Comparison of ENCODE assay signal across 1 cellular context in the genomic region with DNA sequence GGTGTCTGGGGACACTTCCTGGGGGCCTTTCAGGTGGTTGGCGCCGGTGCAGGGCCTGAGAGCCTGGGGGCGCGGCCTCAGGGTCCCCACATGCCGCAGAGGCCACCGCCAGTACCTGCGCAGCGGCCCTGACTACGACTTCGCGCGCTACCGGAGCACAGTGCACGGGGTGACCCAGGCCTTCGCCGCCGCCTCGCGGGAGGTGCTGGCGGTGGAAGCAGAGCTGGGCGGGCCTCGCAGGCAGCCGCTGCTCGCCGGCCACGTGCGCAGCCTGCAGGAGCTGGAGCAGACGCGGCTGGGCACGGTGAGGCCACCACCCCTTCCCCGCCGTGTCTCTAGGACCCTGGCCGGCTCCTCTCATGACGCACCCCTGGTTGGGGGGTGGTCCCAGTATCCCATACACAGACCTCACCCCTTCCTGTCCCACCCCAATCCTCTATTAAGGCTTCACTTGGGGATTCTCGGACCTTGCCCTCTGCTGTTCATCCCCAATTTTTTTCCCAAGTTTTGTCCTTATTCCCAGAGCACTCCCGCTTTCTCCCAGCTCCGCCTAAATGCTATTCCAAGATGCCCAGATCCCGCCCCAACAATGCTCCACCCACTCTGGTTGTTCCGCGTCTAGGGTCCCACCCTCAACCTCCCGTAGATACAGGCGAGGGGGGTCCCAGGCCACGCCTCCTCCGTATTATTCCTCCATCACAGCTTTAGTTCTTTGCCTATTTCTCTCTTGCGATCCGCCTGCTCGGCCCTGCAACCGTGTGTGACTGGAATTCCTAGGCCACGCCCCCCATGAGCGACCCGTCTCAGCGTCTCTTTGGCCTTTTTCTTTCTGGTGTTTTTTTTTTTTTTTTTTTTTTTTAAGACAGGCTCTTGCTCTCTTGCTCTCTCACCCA.
TF ChIP-seq lines count a peak whose summit lies in the region.

No MANE protein-coding gene starts in this region.

TF ChIP-seq in A549, 52 proteins besides CTCF, POLR2A, EP300 and RAD21:
- TF ChIP-seq EHMT2 (IDR thresholded peaks at IDR 0.05; ENCODE audit: low read depth) (no peak), E2F6 (IDR thresholded peaks at IDR 0.05; ENCODE audit: borderline replicate concordance, low read depth) (peak; percentile 91), EHF (CRISPR knock-in tag; IDR thresholded peaks at IDR 0.05) (no peak), ZNF302 (CRISPR knock-in tag; IDR thresholded peaks at IDR 0.05) (no peak), MYC (IDR thresholded peaks at IDR 0.05; ENCODE audit: borderline replicate concordance, low read length) (peak; percentile 65; the same call in 1 of the 2 replicates), KDM5A (IDR thresholded peaks at IDR 0.05) (no peak), HOXB5 (CRISPR knock-in tag; IDR thresholded peaks at IDR 0.05) (peak; percentile 36; the same call in 1 of the 2 replicates)
- TF ChIP-seq, protein P1, sequence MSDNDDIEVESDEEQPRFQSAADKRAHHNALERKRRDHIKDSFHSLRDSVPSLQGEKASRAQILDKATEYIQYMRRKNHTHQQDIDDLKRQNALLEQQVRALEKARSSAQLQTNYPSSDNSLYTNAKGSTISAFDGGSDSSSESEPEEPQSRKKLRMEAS (IDR thresholded peaks at IDR 0.05), result peak; percentile 96
- TF ChIP-seq, protein P2, sequence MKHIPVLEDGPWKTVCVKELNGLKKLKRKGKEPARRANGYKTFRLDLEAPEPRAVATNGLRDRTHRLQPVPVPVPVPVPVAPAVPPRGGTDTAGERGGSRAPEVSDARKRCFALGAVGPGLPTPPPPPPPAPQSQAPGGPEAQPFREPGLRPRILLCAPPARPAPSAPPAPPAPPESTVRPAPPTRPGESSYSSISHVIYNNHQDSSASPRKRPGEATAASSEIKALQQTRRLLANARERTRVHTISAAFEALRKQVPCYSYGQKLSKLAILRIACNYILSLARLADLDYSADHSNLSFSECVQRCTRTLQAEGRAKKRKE (CRISPR knock-in tag; IDR thresholded peaks at IDR 0.05; ENCODE audit: low read depth), result peak; percentile 80; the same call in 1 of the 2 replicates
- TF ChIP-seq, protein P3, sequence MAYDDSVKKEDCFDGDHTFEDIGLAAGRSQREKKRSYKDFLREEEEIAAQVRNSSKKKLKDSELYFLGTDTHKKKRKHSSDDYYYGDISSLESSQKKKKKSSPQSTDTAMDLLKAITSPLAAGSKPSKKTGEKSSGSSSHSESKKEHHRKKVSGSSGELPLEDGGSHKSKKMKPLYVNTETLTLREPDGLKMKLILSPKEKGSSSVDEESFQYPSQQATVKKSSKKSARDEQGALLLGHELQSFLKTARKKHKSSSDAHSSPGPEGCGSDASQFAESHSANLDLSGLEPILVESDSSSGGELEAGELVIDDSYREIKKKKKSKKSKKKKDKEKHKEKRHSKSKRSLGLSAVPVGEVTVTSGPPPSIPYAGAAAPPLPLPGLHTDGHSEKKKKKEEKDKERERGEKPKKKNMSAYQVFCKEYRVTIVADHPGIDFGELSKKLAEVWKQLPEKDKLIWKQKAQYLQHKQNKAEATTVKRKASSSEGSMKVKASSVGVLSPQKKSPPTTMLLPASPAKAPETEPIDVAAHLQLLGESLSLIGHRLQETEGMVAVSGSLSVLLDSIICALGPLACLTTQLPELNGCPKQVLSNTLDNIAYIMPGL (CRISPR knock-in tag; IDR thresholded peaks at IDR 0.05; ENCODE audit: borderline replicate concordance), result no peak
TF ChIP-seq in A549: peak in this region for 5.
